25 cellular contexts compared by ENCODE assay signal in genomic region chr2:11338580-11338979, GRCh38.
"Had no signal": no experiment of that assay in that cellular context is flagged by ENCODE, and none has a peak within 500 bp of the region (broad histone marks: within the 10 kb centered on the region; RNA-seq: fewer than 3 reads in every experiment).

No MANE protein-coding gene starts in this region.

- FAIRE-seq: TTC549 had no signal

- H3K4me3 ChIP-seq: cardiac muscle cell, SJCRH30, SK-N-MC had no signal

- H3K27me3 ChIP-seq: cardiac muscle cell, SJCRH30 had no signal

- H3K27ac ChIP-seq: cardiac muscle cell, SJCRH30, SK-N-MC had no signal

- H3K9me3 ChIP-seq: SJCRH30 had no signal

- H3K36me3 ChIP-seq: cardiac muscle cell, SJCRH30 had no signal

- DNase-seq: activated CD4-positive, alpha-beta T cell treated with anti-CD3 and anti-CD28 coated beads, Interleukin-2, amount 10 ng/mL, durations not matched to agents 24 days and 14 days; activated CD4-positive, alpha-beta T cell treated with anti-CD3 and anti-CD28 coated beads, Interleukin-2, amount 50 U/mL, for 4 hours; activated CD8-positive, alpha-beta T cell treated with anti-CD3 and anti-CD28 coated beads for 36 hours; activated effector memory CD4-positive, alpha-beta T cell treated with anti-CD3 and anti-CD28 coated beads, Interleukin-2, amount 50 U/mL, for 16 hours; activated naive CD4-positive, alpha-beta T cell; activated naive CD4-positive, alpha-beta T cell treated with anti-CD3 and anti-CD28 coated beads, Interleukin-2, amount 50 U/mL, for 16 hours; activated naive CD8-positive, alpha-beta T cell treated with anti-CD3 and anti-CD28 coated beads for 36 hours; activated T-cell treated with anti-CD3 and anti-CD28 coated beads, Interleukin-2, amount 50 U/mL, for 1 hour; activated T-cell treated with anti-CD3 and anti-CD28 coated beads, Interleukin-2, amount 50 U/mL, for 72 hours; amniotic stem cell; aorta; NCI-H1105 treated with DMSO at 0.1 percent for 48 hours; NCI-H1436; NCI-H1694 treated with DMSO at 0.1 percent for 48 hours; NCI-H2029; NCI-H345; NCI-H524 treated with DMSO at 0.1 percent for 48 hours; SHP77; SJCRH30; T1000 had no signal

- ATAC-seq: activated CD8-positive, alpha-beta T cell treated with anti-CD3 and anti-CD28 coated beads for 36 hours; activated T-cell treated with anti-CD3 and anti-CD28 coated beads, Interleukin-2, amount 50 U/mL, for 72 hours; activated T-helper 17 cell treated with anti-CD3 and anti-CD28 coated beads, Interleukin-2, amount 50 U/mL, for 72 hours; Panc1 had no signal
